In the genomic region with DNA sequence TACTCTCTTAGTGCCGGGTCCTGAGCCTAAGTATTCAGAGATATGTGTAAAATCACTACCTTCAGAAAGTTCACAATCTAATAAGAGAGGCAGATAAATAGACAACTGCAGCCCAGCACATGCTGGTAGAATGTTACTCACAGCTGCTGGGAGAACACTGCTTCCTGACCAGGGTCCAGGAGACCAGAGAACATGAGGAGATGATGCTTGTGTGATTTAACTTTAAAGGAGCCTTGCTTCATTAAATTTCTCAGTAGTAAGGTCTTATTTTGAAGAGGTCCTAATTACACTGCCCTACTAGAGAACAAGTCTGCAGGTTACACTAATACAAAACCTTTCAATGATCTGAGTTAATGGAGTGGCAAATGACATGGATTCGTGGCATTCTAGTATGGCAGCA, we compare ENCODE assay signal across 12 cellular contexts.
DNase-seq lines count a peak whose midpoint lies in the region; ATAC-seq and TF ChIP-seq lines count a peak whose summit lies in the region.
"Had no signal": no experiment of that assay in that cellular context is flagged by ENCODE, and none has a peak within 500 bp of the region (broad histone marks: within the 10 kb centered on the region; RNA-seq: fewer than 3 reads in every experiment).

No MANE protein-coding gene starts in this region.

- no peak overlapping the region for H2AK5ac ChIP-seq in mesenchymal stem cell (ENCODE audit: low read length, severe bottlenecking)

- no peak overlapping the region for H3K27ac ChIP-seq in KMS-11
- no peak overlapping the region for H3K27ac ChIP-seq in mesenchymal stem cell (ENCODE audit: low read length, poor library complexity, severe bottlenecking)
- H3K27ac ChIP-seq: uterus had no signal

- H3K9ac ChIP-seq in KMS-11 (no peak overlapping the region), mesenchymal stem cell (ENCODE audit: low read length) (no peak overlapping the region)

- no peak for TF ChIP-seq CTCF in KMS-11 (conservative IDR thresholded peaks at IDR 0.05; ENCODE audit: low read depth, low read length)

- CTCF ChIA-PET in activated naive CD4-positive, alpha-beta T cell treated with anti-CD3 and anti-CD28 coated beads for 36 hours (lab: Charles Lee): interaction anchor here (1.1 kb wide), 1 partner anchor 11 kb away, joined by 3 read pairs; no protein-coding TSS in a partner anchor

- H3K4me1 ChIP-seq in KMS-11 (ENCODE audit: low read depth, poor library complexity, severe bottlenecking) (peaks cover 59% of the 10 kb centered on the region), mesenchymal stem cell (ENCODE audit: control insufficient read depth, insufficient read depth, low read depth, low read length) (peaks cover 3% of the 10 kb centered on the region)
- H3K4me1 ChIP-seq: uterus had no signal

- 85% methylated on average over 2 of the region's 2 CpGs for whole genome bisulfite sequencing in mesenchymal stem cell

- no peak overlapping the region for H3K14ac ChIP-seq in mesenchymal stem cell (ENCODE audit: low read length in 2 of 2)

- H3K79me2 ChIP-seq in KMS-11 (ENCODE audit: insufficient read depth, low read depth): no peaks in the 10 kb centered on the region

- H3K4me2 ChIP-seq in KMS-11 (peak overlapping the region; percentile 38; the same call in 1 of the 2 replicates), mesenchymal stem cell (ENCODE audit: low read length, poor library complexity, severe bottlenecking) (no peak overlapping the region)

- H2BK12ac ChIP-seq in mesenchymal stem cell (ENCODE audit: low read length in 2 of 2): no peak overlapping the region

- H3K4me3 Mint-ChIP-seq in activated naive CD4-positive, alpha-beta T cell treated with anti-CD3 and anti-CD28 coated beads, Interleukin-2, amount 50 U/mL, for 24 hours: peak overlapping the region; percentile 56
- H3K4me3 Mint-ChIP-seq in activated naive CD4-positive, alpha-beta T cell treated with anti-CD3 and anti-CD28 coated beads for 36 hours: no peak overlapping the region
- peak overlapping the region; percentile 25 for H3K4me3 Mint-ChIP-seq in activated naive CD8-positive, alpha-beta T cell treated with anti-CD3 and anti-CD28 coated beads for 36 hours
- H3K4me3 Mint-ChIP-seq in stimulated activated naive CD8-positive, alpha-beta T cell treated with anti-CD3 and anti-CD28 coated beads, Interleukin-15, amount 100 ng/mL, for 72 hours: peak overlapping the region in 1 of 2 donors; percentile 30

- H3K27me3 ChIP-seq in KMS-11 (ENCODE audit: insufficient read depth, low read depth): peaks cover 3% of the 10 kb centered on the region; the same call in 1 of the 2 replicates
- H3K27me3 ChIP-seq in mesenchymal stem cell (ENCODE audit: control insufficient read depth in 1 of 2, insufficient read depth in 1 of 2, low read length in 2 of 2): no peaks in the 10 kb centered on the region
- H3K27me3 ChIP-seq: uterus had no signal

- H3K27ac Mint-ChIP-seq in activated naive CD4-positive, alpha-beta T cell treated with anti-CD3 and anti-CD28 coated beads, Interleukin-2, amount 50 U/mL, for 24 hours: no peak overlapping the region
- no peak overlapping the region for H3K27ac Mint-ChIP-seq in activated naive CD4-positive, alpha-beta T cell treated with anti-CD3 and anti-CD28 coated beads for 36 hours
- H3K27ac Mint-ChIP-seq in activated naive CD8-positive, alpha-beta T cell treated with anti-CD3 and anti-CD28 coated beads for 36 hours: peak overlapping the region; percentile 47
- no peak overlapping the region for H3K27ac Mint-ChIP-seq in stimulated activated naive CD8-positive, alpha-beta T cell treated with anti-CD3 and anti-CD28 coated beads, Interleukin-15, amount 100 ng/mL, for 72 hours

- peaks cover 18% of the 10 kb centered on the region for H3K36me3 Mint-ChIP-seq in activated naive CD4-positive, alpha-beta T cell treated with anti-CD3 and anti-CD28 coated beads, Interleukin-2, amount 50 U/mL, for 24 hours
- H3K36me3 Mint-ChIP-seq in activated naive CD4-positive, alpha-beta T cell treated with anti-CD3 and anti-CD28 coated beads for 36 hours (ENCODE audit: low read depth): peaks cover 4% of the 10 kb centered on the region
- H3K36me3 Mint-ChIP-seq in activated naive CD8-positive, alpha-beta T cell treated with anti-CD3 and anti-CD28 coated beads for 36 hours: peaks cover 30% of the 10 kb centered on the region

- ATAC-seq in stimulated activated naive CD8-positive, alpha-beta T cell treated with anti-CD3 and anti-CD28 coated beads, Interleukin-15, amount 100 ng/mL, for 72 hours: peak; percentile 8
- no peak for ATAC-seq in GM18867 (IDR thresholded peaks at IDR 0.05; ENCODE audit: unreplicated experiment)
- no peak for ATAC-seq in HG03439 (IDR thresholded peaks at IDR 0.05; ENCODE audit: unreplicated experiment)

- no peak overlapping the region for H4K8ac ChIP-seq in mesenchymal stem cell (ENCODE audit: low read length)

- no peak overlapping the region for H4K91ac ChIP-seq in mesenchymal stem cell (ENCODE audit: low read length)

- H3K4ac ChIP-seq in mesenchymal stem cell (ENCODE audit: low read depth in 1 of 2, low read length in 2 of 2): no peak overlapping the region

- no peaks in the 10 kb centered on the region for H3K36me3 ChIP-seq in KMS-11 (ENCODE audit: insufficient read depth)
- no peaks in the 10 kb centered on the region for H3K36me3 ChIP-seq in mesenchymal stem cell (ENCODE audit: control insufficient read depth in 1 of 2, insufficient read depth in 2 of 2, low read depth in 1 of 2, low read length in 2 of 2)
- H3K36me3 ChIP-seq: uterus had no signal

- H3K27me3 Mint-ChIP-seq in activated naive CD4-positive, alpha-beta T cell treated with anti-CD3 and anti-CD28 coated beads, Interleukin-2, amount 50 U/mL, for 24 hours: no peaks in the 10 kb centered on the region
- no peaks in the 10 kb centered on the region for H3K27me3 Mint-ChIP-seq in activated naive CD4-positive, alpha-beta T cell treated with anti-CD3 and anti-CD28 coated beads for 36 hours (ENCODE audit: low read depth)
- H3K27me3 Mint-ChIP-seq in activated naive CD8-positive, alpha-beta T cell treated with anti-CD3 and anti-CD28 coated beads for 36 hours: no peaks in the 10 kb centered on the region
- no peaks in the 10 kb centered on the region for H3K27me3 Mint-ChIP-seq in stimulated activated naive CD8-positive, alpha-beta T cell treated with anti-CD3 and anti-CD28 coated beads, Interleukin-15, amount 100 ng/mL, for 72 hours

- no peak overlapping the region for H3K23ac ChIP-seq in mesenchymal stem cell (ENCODE audit: low read length in 2 of 2)

- H3K4me1 Mint-ChIP-seq in activated naive CD4-positive, alpha-beta T cell treated with anti-CD3 and anti-CD28 coated beads, Interleukin-2, amount 50 U/mL, for 24 hours: peaks cover 97% of the 10 kb centered on the region
- peaks cover 71% of the 10 kb centered on the region for H3K4me1 Mint-ChIP-seq in activated naive CD4-positive, alpha-beta T cell treated with anti-CD3 and anti-CD28 coated beads for 36 hours (ENCODE audit: low read depth)
- H3K4me1 Mint-ChIP-seq in activated naive CD8-positive, alpha-beta T cell treated with anti-CD3 and anti-CD28 coated beads for 36 hours: peaks cover 67% of the 10 kb centered on the region
- H3K4me1 Mint-ChIP-seq in stimulated activated naive CD8-positive, alpha-beta T cell treated with anti-CD3 and anti-CD28 coated beads, Interleukin-15, amount 100 ng/mL, for 72 hours: peaks cover 81% of the 10 kb centered on the region

- no peak for DNase-seq in activated naive CD4-positive, alpha-beta T cell treated with anti-CD3 and anti-CD28 coated beads for 36 hours
- DNase-seq in activated naive CD8-positive, alpha-beta T cell treated with anti-CD3 and anti-CD28 coated beads for 36 hours: no peak
- no peak for DNase-seq in stimulated activated naive CD8-positive, alpha-beta T cell treated with anti-CD3 and anti-CD28 coated beads, Interleukin-15, amount 100 ng/mL, for 72 hours
- no peak for DNase-seq in mesenchymal stem cell
- DNase-seq: cerebellar nuclear complex, DMS53, NCI-H2171 treated with DMSO at 0.1 percent for 48 hours, uterus had no signal

- no peaks in the 10 kb centered on the region for H3K9me3 ChIP-seq in mesenchymal stem cell (ENCODE audit: control insufficient read depth, low read length)
- H3K9me3 ChIP-seq: uterus had no signal

- H3K79me1 ChIP-seq in mesenchymal stem cell (replicated peaks; ENCODE audit: low read length, poor library complexity, severe bottlenecking): no peaks in the 10 kb centered on the region

- H2BK5ac ChIP-seq in mesenchymal stem cell (ENCODE audit: low read depth, low read length, poor library complexity, severe bottlenecking): no peak overlapping the region

- peak overlapping the region in 1 of 2 experiments; percentile 79 for H3K18ac ChIP-seq in mesenchymal stem cell (ENCODE audit: low read depth in 1 of 2, low read length in 2 of 2)

- H2BK120ac ChIP-seq in mesenchymal stem cell (ENCODE audit: low read depth, low read length): no peak overlapping the region

- H2AFZ ChIP-seq in KMS-11 (ENCODE audit: low read depth) (no peak overlapping the region), mesenchymal stem cell (ENCODE audit: low read depth, low read length) (no peak overlapping the region)

- peaks cover 25% of the 10 kb centered on the region for H3K9me3 Mint-ChIP-seq in activated naive CD4-positive, alpha-beta T cell treated with anti-CD3 and anti-CD28 coated beads, Interleukin-2, amount 50 U/mL, for 24 hours
- peaks cover 4% of the 10 kb centered on the region for H3K9me3 Mint-ChIP-seq in activated naive CD4-positive, alpha-beta T cell treated with anti-CD3 and anti-CD28 coated beads for 36 hours
- peaks cover 32% of the 10 kb centered on the region for H3K9me3 Mint-ChIP-seq in activated naive CD8-positive, alpha-beta T cell treated with anti-CD3 and anti-CD28 coated beads for 36 hours
- no peaks in the 10 kb centered on the region for H3K9me3 Mint-ChIP-seq in stimulated activated naive CD8-positive, alpha-beta T cell treated with anti-CD3 and anti-CD28 coated beads, Interleukin-15, amount 100 ng/mL, for 72 hours

- H3K4me3 ChIP-seq in KMS-11 (IDR thresholded peaks at IDR 0.05; ENCODE audit: insufficient read depth, low read depth, low read length) (no peak overlapping the region), mesenchymal stem cell (ENCODE audit: insufficient read depth in 1 of 2, low read depth in 1 of 2, low read length in 2 of 2) (no peak overlapping the region)
- H3K4me3 ChIP-seq: uterus had no signal

- intact Hi-C loops in activated naive CD4-positive, alpha-beta T cell treated with anti-CD3 and anti-CD28 coated beads for 36 hours (cut with micrococcal nuclease): loop anchor here (1.0 to 2.0 kb wide), 3 partner anchors 7 to 676 kb away; no protein-coding TSS in a partner anchor

- H4K20me1 ChIP-seq in KMS-11 (ENCODE audit: insufficient read depth): no peaks in the 10 kb centered on the region

- no peak overlapping the region for H2BK15ac ChIP-seq in mesenchymal stem cell (ENCODE audit: low read depth, poor library complexity, severe bottlenecking)
